Comparison of ENCODE assay signal across 23 cellular contexts in the genomic region with DNA sequence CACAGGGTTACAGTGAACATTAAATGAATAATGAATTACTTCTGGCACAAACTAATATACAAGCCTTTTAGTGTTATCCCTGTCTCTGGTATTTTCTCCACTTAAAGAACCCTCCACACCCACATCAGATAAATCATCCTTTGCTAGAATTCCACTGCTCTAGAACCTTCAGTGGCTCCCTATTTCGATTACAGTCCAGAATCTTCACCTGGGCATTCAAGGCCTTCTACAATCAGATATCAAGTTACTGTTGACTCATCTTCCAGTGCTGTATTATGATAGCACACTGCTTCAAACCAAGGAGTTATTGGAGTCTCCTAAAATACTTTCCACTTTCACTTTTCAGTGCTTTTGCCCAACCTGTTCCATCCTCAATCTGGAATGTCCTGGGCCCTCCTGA. TPM values are rescaled to one million over a fixed set of nuclear protein-coding genes. Genes with fewer than 3 reads are reported as not detected.
"Had no signal": no experiment of that assay in that cellular context is flagged by ENCODE, and none has a peak within 500 bp of the region (broad histone marks: within the 10 kb centered on the region; RNA-seq: fewer than 3 reads in every experiment).

No MANE protein-coding gene starts in this region.

- ATAC-seq: activated CD8-positive, alpha-beta memory T cell treated with anti-CD3 and anti-CD28 coated beads, Interleukin-2, amount 10 ng/mL, durations not matched to agents 7 days and 5 days; activated T-helper 17 cell treated with anti-CD3 and anti-CD28 coated beads, Interleukin-2, amount 50 U/mL, for 72 hours; WTC11 had no signal

- H3K36me3 ChIP-seq: cardiac muscle cell had no signal

- H3K27ac ChIP-seq: cardiac muscle cell had no signal

- H3K4me3 ChIP-seq: cardiac muscle cell had no signal

- DNase-seq: activated CD4-positive, alpha-beta T cell treated with anti-CD3 and anti-CD28 coated beads, Interleukin-2, amount 10 ng/mL, durations not matched to agents 24 days and 14 days; activated CD4-positive, alpha-beta T cell treated with anti-CD3 and anti-CD28 coated beads, Interleukin-2, amount 50 U/mL, for 48 hours; activated CD4-positive, CD25-positive, alpha-beta regulatory T cell treated with anti-CD3 and anti-CD28 coated beads, Interleukin-2, amount 50 U/mL, for 72 hours; activated CD8-positive, alpha-beta memory T cell treated with anti-CD3 and anti-CD28 coated beads, Interleukin-2, amount 10 ng/mL, durations not matched to agents 7 days and 5 days; activated gamma-delta T cell; activated naive CD4-positive, alpha-beta T cell treated with anti-CD3 and anti-CD28 coated beads for 36 hours; activated T-cell treated with anti-CD3 and anti-CD28 coated beads, Interleukin-2, amount 50 U/mL, for 24 hours; amygdala; Karpas-422; NCI-H1048; NCI-H2029; NCI-H2107; NCI-H2171 treated with DMSO at 0.1 percent for 48 hours; NCI-H345; NCI-H510A; NCI-H526 treated with DMSO at 0.1 percent for 48 hours; NCI-H82; SHP77 treated with DMSO at 0.1 percent for 48 hours had no signal

RNA-seq across cellular contexts. Expression of a gene that starts 8.1 kb away (rescaled TPM):
- total RNA-seq: astrocyte had no signal

RNA-seq across cellular contexts. Expression of a gene that starts 23.7 kb away (rescaled TPM):
- total RNA-seq: activated CD4-positive, alpha-beta T cell treated with anti-CD3 and anti-CD28 coated beads, Interleukin-2, amount 10 ng/mL, durations not matched to agents 24 days and 14 days; activated CD8-positive, alpha-beta memory T cell treated with anti-CD3 and anti-CD28 coated beads, Interleukin-2, amount 10 ng/mL, durations not matched to agents 7 days and 5 days; activated naive CD4-positive, alpha-beta T cell treated with anti-CD3 and anti-CD28 coated beads for 36 hours; activated T-helper 17 cell treated with anti-CD3 and anti-CD28 coated beads, Interleukin-2, amount 50 U/mL, for 72 hours; astrocyte; cardiac muscle cell; SK-MEL-5; WTC11 had no signal
- polyA plus RNA-seq: cardiac muscle cell had no signal
